15 cellular contexts compared by ENCODE assay signal in genomic region chr2:12244070-12244469, GRCh38.
"Had no signal": no experiment of that assay in that cellular context is flagged by ENCODE, and none has a peak within 500 bp of the region (broad histone marks: within the 10 kb centered on the region; RNA-seq: fewer than 3 reads in every experiment).

No MANE protein-coding gene starts in this region.

- H3K9me3 ChIP-seq: sigmoid colon had no signal

- H3K4me1 Mint-ChIP-seq: activated CD4-positive, alpha-beta T cell treated with anti-CD3 and anti-CD28 coated beads for 36 hours; nephron progenitor cell had no signal

- H3K27ac Mint-ChIP-seq: activated CD4-positive, alpha-beta T cell treated with anti-CD3 and anti-CD28 coated beads for 36 hours; activated CD8-positive, alpha-beta T cell treated with anti-CD3 and anti-CD28 coated beads for 36 hours; nephron progenitor cell had no signal

- H3K27me3 Mint-ChIP-seq: activated CD4-positive, alpha-beta T cell treated with anti-CD3 and anti-CD28 coated beads for 36 hours; activated CD8-positive, alpha-beta T cell treated with anti-CD3 and anti-CD28 coated beads for 36 hours had no signal

- H3K4me1 ChIP-seq: sigmoid colon had no signal

- FAIRE-seq: islet of Langerhans had no signal

- H3K36me3 ChIP-seq: sigmoid colon had no signal

- H3K27me3 ChIP-seq: sigmoid colon had no signal

- H3K27ac ChIP-seq: epithelial cell of prostate, sigmoid colon, VCaP had no signal

- H3K4me3 Mint-ChIP-seq: activated CD4-positive, alpha-beta T cell treated with anti-CD3 and anti-CD28 coated beads for 36 hours; activated CD8-positive, alpha-beta T cell treated with anti-CD3 and anti-CD28 coated beads for 36 hours; nephron progenitor cell had no signal

- ATAC-seq: activated CD4-positive, alpha-beta T cell treated with anti-CD3 and anti-CD28 coated beads for 36 hours; activated CD8-positive, alpha-beta T cell treated with anti-CD3 and anti-CD28 coated beads for 36 hours had no signal

- DNase-seq: activated CD4-positive, alpha-beta T cell treated with anti-CD3 and anti-CD28 coated beads for 36 hours; activated CD8-positive, alpha-beta memory T cell treated with anti-CD3 and anti-CD28 coated beads, Interleukin-2, amount 50 U/mL, for 4 hours; activated CD8-positive, alpha-beta T cell treated with anti-CD3 and anti-CD28 coated beads for 36 hours; central memory CD4-positive, alpha-beta T cell; effector memory CD4-positive, alpha-beta T cell; glutamatergic neuron; nephron progenitor cell; sigmoid colon; stimulated activated CD4-positive, alpha-beta T cell treated with anti-CD3 and anti-CD28 coated beads, Interleukin-12 subunit alpha, Interleukin-12 subunit beta, amount 100 ng/mL, for 4 hours; stimulated activated naive CD4-positive, alpha-beta T cell treated with Interleukin-2 at 50 U/mL for 16 hours; T1000; trophoblast cell had no signal

- H3K4me3 ChIP-seq: sigmoid colon had no signal

- H3K9me3 Mint-ChIP-seq: activated CD8-positive, alpha-beta T cell treated with anti-CD3 and anti-CD28 coated beads for 36 hours; nephron progenitor cell had no signal
